Comparison of ENCODE assay signal across 14 cellular contexts in genomic region chr7:111568419-111568818, GRCh38. TPM values are rescaled to one million over a fixed set of nuclear protein-coding genes. Genes with fewer than 3 reads are reported as not detected.
DNase-seq lines count a peak whose midpoint lies in the region; ATAC-seq and TF ChIP-seq lines count a peak whose summit lies in the region.
"Had no signal": no experiment of that assay in that cellular context is flagged by ENCODE, and none has a peak within 500 bp of the region (broad histone marks: within the 10 kb centered on the region; RNA-seq: fewer than 3 reads in every experiment).

No MANE protein-coding gene starts in this region.

- POLR2A ChIA-PET in WTC11 (lab: Charles Lee): no interaction called here

- H3K27me3 ChIP-seq in KMS-11 (ENCODE audit: insufficient read depth, low read depth) (no peaks in the 10 kb centered on the region), upper lobe of right lung (no peaks in the 10 kb centered on the region)

- intact Hi-C loops in upper lobe of right lung (cut with DNase I): no loop called here
- intact Hi-C loops in activated T-helper 2 cell treated with anti-CD3 and anti-CD28 coated beads, Interferon-gamma antibody, Interleukin-2, Interleukin-4, amounts not matched to agents 10 μg/mL and 5 μg/mL and 100 μg/mL, durations not matched to agents 14 hours and 24 hours and 36 hours (cut with micrococcal nuclease): loop anchor here (10.0 kb wide), 1 partner anchor 636 kb away; the partner anchor contains the start of genes DOCK4 and ZNF277

- no peak overlapping the region for H3K27ac Mint-ChIP-seq in WTC11
- H3K27ac Mint-ChIP-seq in activated T-helper 2 cell treated with anti-CD3 and anti-CD28 coated beads, Interferon-gamma antibody, Interleukin-2, Interleukin-4, amounts not matched to agents 10 μg/mL and 5 μg/mL and 100 μg/mL, durations not matched to agents 14 hours and 24 hours and 36 hours: no peak overlapping the region

- CTCF ChIA-PET in WTC11 (lab: Charles Lee): no interaction called here

- no peaks in the 10 kb centered on the region for H3K79me2 ChIP-seq in KMS-11 (ENCODE audit: insufficient read depth, low read depth)

- DNase-seq in myocyte (ENCODE audit: low read depth) (peak; percentile 27), upper lobe of right lung (no peak), WTC11 (ENCODE audit: low spot score) (no peak)
- DNase-seq in stimulated activated CD4-positive, alpha-beta T cell treated with anti-CD3 and anti-CD28 coated beads, Interleukin-2, amount 100 ng/mL, for 24 hours: no peak
- DNase-seq in activated T-helper 2 cell treated with anti-CD3 and anti-CD28 coated beads, Interferon-gamma antibody, Interleukin-2, Interleukin-4, amounts not matched to agents 10 μg/mL and 5 μg/mL and 100 μg/mL, durations not matched to agents 14 hours and 24 hours and 36 hours (ENCODE audit: low spot score): no peak
- DNase-seq: COR-L47, GM23248, NCI-H524 treated with DMSO at 0.1 percent for 48 hours, SHP77 treated with DMSO at 0.1 percent for 48 hours, T-helper 1 cell had no signal

- H3K36me3 ChIP-seq in KMS-11 (ENCODE audit: insufficient read depth) (no peaks in the 10 kb centered on the region), upper lobe of right lung (no peaks in the 10 kb centered on the region)

- no peaks in the 10 kb centered on the region for H3K9me3 ChIP-seq in upper lobe of right lung

- H3K4me1 ChIP-seq in KMS-11 (ENCODE audit: low read depth, poor library complexity, severe bottlenecking) (peaks cover 26% of the 10 kb centered on the region), upper lobe of right lung (no peaks in the 10 kb centered on the region)

- H3K4me2 ChIP-seq in KMS-11: peak overlapping the region; percentile 36

- H3K4me3 ChIP-seq in KMS-11 (IDR thresholded peaks at IDR 0.05; ENCODE audit: insufficient read depth, low read depth, low read length) (no peak overlapping the region), upper lobe of right lung (no peak overlapping the region)
- H3K4me3 ChIP-seq: GM23248 had no signal

- ATAC-seq in GM18867 (IDR thresholded peaks at IDR 0.05; ENCODE audit: unreplicated experiment) (peak; percentile 27), HG02852 (IDR thresholded peaks at IDR 0.05; ENCODE audit: unreplicated experiment) (peak; percentile 18), upper lobe of right lung (no peak), WTC11 (no peak)
- ATAC-seq: SK-N-SH treated with all-trans-retinoic acid at 6 μM for 48 hours had no signal

- H3K27ac ChIP-seq in KMS-11 (peak overlapping the region; percentile 47), upper lobe of right lung (no peak overlapping the region)
- H3K27ac ChIP-seq: GM23248 had no signal

- H3K27me3 Mint-ChIP-seq in WTC11 (ENCODE audit: low read depth): no peaks in the 10 kb centered on the region; the same call in 1 of the 2 replicates
- peaks cover 11% of the 10 kb centered on the region for H3K27me3 Mint-ChIP-seq in activated T-helper 2 cell treated with anti-CD3 and anti-CD28 coated beads, Interferon-gamma antibody, Interleukin-2, Interleukin-4, amounts not matched to agents 10 μg/mL and 5 μg/mL and 100 μg/mL, durations not matched to agents 14 hours and 24 hours and 36 hours (ENCODE audit: low read depth)

- no peak overlapping the region for H3K4me3 Mint-ChIP-seq in WTC11
- no peak overlapping the region for H3K4me3 Mint-ChIP-seq in activated T-helper 2 cell treated with anti-CD3 and anti-CD28 coated beads, Interferon-gamma antibody, Interleukin-2, Interleukin-4, amounts not matched to agents 10 μg/mL and 5 μg/mL and 100 μg/mL, durations not matched to agents 14 hours and 24 hours and 36 hours (ENCODE audit: low read depth)

- no peaks in the 10 kb centered on the region for H4K20me1 ChIP-seq in KMS-11 (ENCODE audit: insufficient read depth)

- peak overlapping the region; percentile 27 for H2AFZ ChIP-seq in KMS-11 (ENCODE audit: low read depth)
- H2AFZ ChIP-seq: GM23248 had no signal

- TF ChIP-seq CTCF in KMS-11 (conservative IDR thresholded peaks at IDR 0.05; ENCODE audit: low read depth, low read length): no peak
- TF ChIP-seq CTCF in upper lobe of right lung (IDR thresholded peaks at IDR 0.05): no peak
- TF ChIP-seq CTCF in WTC11 (IDR thresholded peaks at IDR 0.05): no peak

- peaks cover 36% of the 10 kb centered on the region for H3K9me3 Mint-ChIP-seq in WTC11
- peaks cover 18% of the 10 kb centered on the region for H3K9me3 Mint-ChIP-seq in activated T-helper 2 cell treated with anti-CD3 and anti-CD28 coated beads, Interferon-gamma antibody, Interleukin-2, Interleukin-4, amounts not matched to agents 10 μg/mL and 5 μg/mL and 100 μg/mL, durations not matched to agents 14 hours and 24 hours and 36 hours

- H3K9ac ChIP-seq in KMS-11: peak overlapping the region; percentile 9
- H3K9ac ChIP-seq: GM23248 had no signal

- H3K4me1 Mint-ChIP-seq in WTC11: peaks cover 3% of the 10 kb centered on the region; the same call in 1 of the 2 replicates
- H3K4me1 Mint-ChIP-seq in activated T-helper 2 cell treated with anti-CD3 and anti-CD28 coated beads, Interferon-gamma antibody, Interleukin-2, Interleukin-4, amounts not matched to agents 10 μg/mL and 5 μg/mL and 100 μg/mL, durations not matched to agents 14 hours and 24 hours and 36 hours (ENCODE audit: low read depth): peaks cover 2% of the 10 kb centered on the region

- peaks cover 25% of the 10 kb centered on the region for H3K36me3 Mint-ChIP-seq in WTC11
- H3K36me3 Mint-ChIP-seq in activated T-helper 2 cell treated with anti-CD3 and anti-CD28 coated beads, Interferon-gamma antibody, Interleukin-2, Interleukin-4, amounts not matched to agents 10 μg/mL and 5 μg/mL and 100 μg/mL, durations not matched to agents 14 hours and 24 hours and 36 hours (ENCODE audit: low read depth): peaks cover 6% of the 10 kb centered on the region

TF ChIP-seq in WTC11, 78 proteins besides CTCF, POLR2A, EP300 and RAD21 (continues in another document):
- TF ChIP-seq ATF6 (CRISPR knock-in tag; IDR thresholded peaks at IDR 0.05): no peak
- no peak for TF ChIP-seq ZNF263 (CRISPR knock-in tag; IDR thresholded peaks at IDR 0.05; ENCODE audit: low read depth)
- TF ChIP-seq, protein P1, sequence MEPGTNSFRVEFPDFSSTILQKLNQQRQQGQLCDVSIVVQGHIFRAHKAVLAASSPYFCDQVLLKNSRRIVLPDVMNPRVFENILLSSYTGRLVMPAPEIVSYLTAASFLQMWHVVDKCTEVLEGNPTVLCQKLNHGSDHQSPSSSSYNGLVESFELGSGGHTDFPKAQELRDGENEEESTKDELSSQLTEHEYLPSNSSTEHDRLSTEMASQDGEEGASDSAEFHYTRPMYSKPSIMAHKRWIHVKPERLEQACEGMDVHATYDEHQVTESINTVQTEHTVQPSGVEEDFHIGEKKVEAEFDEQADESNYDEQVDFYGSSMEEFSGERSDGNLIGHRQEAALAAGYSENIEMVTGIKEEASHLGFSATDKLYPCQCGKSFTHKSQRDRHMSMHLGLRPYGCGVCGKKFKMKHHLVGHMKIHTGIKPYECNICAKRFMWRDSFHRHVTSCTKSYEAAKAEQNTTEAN (CRISPR knock-in tag; IDR thresholded peaks at IDR 0.05): no peak
- TF ChIP-seq PRRX2 (CRISPR knock-in tag; IDR thresholded peaks at IDR 0.05): no peak
- TF ChIP-seq, protein P2, sequence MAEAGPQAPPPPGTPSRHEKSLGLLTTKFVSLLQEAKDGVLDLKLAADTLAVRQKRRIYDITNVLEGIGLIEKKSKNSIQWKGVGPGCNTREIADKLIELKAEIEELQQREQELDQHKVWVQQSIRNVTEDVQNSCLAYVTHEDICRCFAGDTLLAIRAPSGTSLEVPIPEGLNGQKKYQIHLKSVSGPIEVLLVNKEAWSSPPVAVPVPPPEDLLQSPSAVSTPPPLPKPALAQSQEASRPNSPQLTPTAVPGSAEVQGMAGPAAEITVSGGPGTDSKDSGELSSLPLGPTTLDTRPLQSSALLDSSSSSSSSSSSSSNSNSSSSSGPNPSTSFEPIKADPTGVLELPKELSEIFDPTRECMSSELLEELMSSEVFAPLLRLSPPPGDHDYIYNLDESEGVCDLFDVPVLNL (CRISPR knock-in tag; IDR thresholded peaks at IDR 0.05; ENCODE audit: borderline replicate concordance, low read depth): no peak
- TF ChIP-seq, protein P3, sequence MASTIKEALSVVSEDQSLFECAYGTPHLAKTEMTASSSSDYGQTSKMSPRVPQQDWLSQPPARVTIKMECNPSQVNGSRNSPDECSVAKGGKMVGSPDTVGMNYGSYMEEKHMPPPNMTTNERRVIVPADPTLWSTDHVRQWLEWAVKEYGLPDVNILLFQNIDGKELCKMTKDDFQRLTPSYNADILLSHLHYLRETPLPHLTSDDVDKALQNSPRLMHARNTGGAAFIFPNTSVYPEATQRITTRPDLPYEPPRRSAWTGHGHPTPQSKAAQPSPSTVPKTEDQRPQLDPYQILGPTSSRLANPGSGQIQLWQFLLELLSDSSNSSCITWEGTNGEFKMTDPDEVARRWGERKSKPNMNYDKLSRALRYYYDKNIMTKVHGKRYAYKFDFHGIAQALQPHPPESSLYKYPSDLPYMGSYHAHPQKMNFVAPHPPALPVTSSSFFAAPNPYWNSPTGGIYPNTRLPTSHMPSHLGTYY (CRISPR knock-in tag; IDR thresholded peaks at IDR 0.05): no peak
- no peak for TF ChIP-seq FOXK1 (CRISPR knock-in tag; IDR thresholded peaks at IDR 0.05)
- no peak for TF ChIP-seq ZNF423 (CRISPR knock-in tag; IDR thresholded peaks at IDR 0.05)

RNA-seq across cellular contexts. Expression of gene IMMP2L, which starts 6.1 kb away (rescaled TPM):
- 11.0 and 12.8 TPM in 2 replicates for total RNA-seq in myocyte
- polyA plus RNA-seq in myocyte (2012): 9.0 TPM
- 22.0 TPM for total RNA-seq in upper lobe of right lung
- total RNA-seq in WTC11 (2021): 13.6 to 15.9 TPM (median 13.8 TPM) in 3 replicates
- total RNA-seq in activated T-helper 2 cell treated with anti-CD3 and anti-CD28 coated beads, Interferon-gamma antibody, Interleukin-2, Interleukin-4, amounts not matched to agents 10 μg/mL and 5 μg/mL and 100 μg/mL, durations not matched to agents 14 hours and 24 hours and 36 hours: 12.4 and 20.0 TPM in 2 replicates

Comparison
In these comparisons a context has a peak if more than half of its experiments do, and no peak if none do; other contexts are left out.
1. ATAC-seq: peak in GM18867 (single experiment) and HG02852 (single experiment); none in upper lobe of right lung (single experiment) and WTC11 (single experiment).